31 cellular contexts compared by ENCODE assay signal in genomic region chr14:91607322-91608047, GRCh38.
"Had no signal": no experiment of that assay in that cellular context is flagged by ENCODE, and none has a peak within 500 bp of the region (broad histone marks: within the 10 kb centered on the region; RNA-seq: fewer than 3 reads in every experiment).

No MANE protein-coding gene starts in this region.

- H3K4me3 ChIP-seq: ascending aorta, cardiac muscle cell, colonic mucosa, gastrocnemius medialis, lower lobe of right lung, neural progenitor cell, spleen, thoracic aorta, vagina had no signal

- H3K9me3 ChIP-seq: ascending aorta, colonic mucosa, gastrocnemius medialis, lower lobe of right lung, spleen, thoracic aorta, vagina had no signal

- H3K9me3 Mint-ChIP-seq: activated naive CD4-positive, alpha-beta T cell treated with anti-CD3 and anti-CD28 coated beads for 36 hours; activated naive CD8-positive, alpha-beta T cell treated with anti-CD3 and anti-CD28 coated beads, Interleukin-2, amount 10 ng/mL, durations not matched to agents 7 days and 5 days; brain; effector memory CD8-positive, alpha-beta T cell; immature natural killer cell; naive thymus-derived CD8-positive, alpha-beta T cell; neural progenitor cell; T-helper 1 cell treated with Interleukin-12 subunit alpha and Interleukin-12 subunit beta and Interleukin-4 antibody, amounts not matched to agents 30 μg/mL and 1 μg/mL, for 36 hours; type B pancreatic cell had no signal

- H3K27ac Mint-ChIP-seq: activated naive CD4-positive, alpha-beta T cell treated with anti-CD3 and anti-CD28 coated beads for 36 hours; activated naive CD8-positive, alpha-beta T cell treated with anti-CD3 and anti-CD28 coated beads, Interleukin-2, amount 10 ng/mL, durations not matched to agents 7 days and 5 days; brain; effector memory CD8-positive, alpha-beta T cell; immature natural killer cell; naive thymus-derived CD8-positive, alpha-beta T cell; neural progenitor cell; T-helper 1 cell treated with Interleukin-12 subunit alpha and Interleukin-12 subunit beta and Interleukin-4 antibody, amounts not matched to agents 30 μg/mL and 1 μg/mL, for 36 hours; type B pancreatic cell had no signal

- H3K36me3 ChIP-seq: ascending aorta, cardiac muscle cell, colonic mucosa, gastrocnemius medialis, lower lobe of right lung, neural progenitor cell, spleen, thoracic aorta, vagina had no signal

- H2AFZ ChIP-seq: neural progenitor cell had no signal

- H3K4me1 ChIP-seq: ascending aorta, colonic mucosa, gastrocnemius medialis, lower lobe of right lung, neural progenitor cell, spleen, vagina had no signal

- H3K4me1 Mint-ChIP-seq: activated naive CD8-positive, alpha-beta T cell treated with anti-CD3 and anti-CD28 coated beads, Interleukin-2, amount 10 ng/mL, durations not matched to agents 7 days and 5 days; brain; immature natural killer cell; naive thymus-derived CD8-positive, alpha-beta T cell; neural progenitor cell had no signal

- H3K27me3 ChIP-seq: ascending aorta, cardiac muscle cell, colonic mucosa, gastrocnemius medialis, neural progenitor cell, spleen, vagina had no signal

- H3K27me3 Mint-ChIP-seq: effector memory CD8-positive, alpha-beta T cell had no signal

- H3K27ac ChIP-seq: ascending aorta, cardiac muscle cell, colonic mucosa, gastrocnemius medialis, lower lobe of right lung, neural progenitor cell, spleen, thoracic aorta, vagina, VCaP had no signal

- H3K4me2 ChIP-seq: neural progenitor cell had no signal

- H3K4me3 Mint-ChIP-seq: activated naive CD4-positive, alpha-beta T cell treated with anti-CD3 and anti-CD28 coated beads for 36 hours; activated naive CD8-positive, alpha-beta T cell treated with anti-CD3 and anti-CD28 coated beads, Interleukin-2, amount 10 ng/mL, durations not matched to agents 7 days and 5 days; brain; effector memory CD8-positive, alpha-beta T cell; immature natural killer cell; naive thymus-derived CD8-positive, alpha-beta T cell; neural progenitor cell; T-helper 1 cell treated with Interleukin-12 subunit alpha and Interleukin-12 subunit beta and Interleukin-4 antibody, amounts not matched to agents 30 μg/mL and 1 μg/mL, for 36 hours; type B pancreatic cell had no signal

- H3K36me3 Mint-ChIP-seq: brain, neural progenitor cell, type B pancreatic cell had no signal

- ATAC-seq: activated CD4-positive, CD25-positive, alpha-beta regulatory T cell treated with anti-CD3 and anti-CD28 coated beads, Interleukin-2, amount 50 U/mL, for 24 hours; effector memory CD8-positive, alpha-beta T cell; gastrocnemius medialis; lower lobe of right lung; naive thymus-derived CD8-positive, alpha-beta T cell; right cardiac atrium; stimulated activated naive CD8-positive, alpha-beta T cell treated with anti-CD3 and anti-CD28 coated beads, Interleukin-15, Interleukin-2, amounts not matched to agents 100 U/mL and 50 U/mL, for 24 hours had no signal

- DNase-seq: activated CD4-positive, alpha-beta T cell treated with anti-CD3 and anti-CD28 coated beads for 48 hours; activated CD4-positive, alpha-beta T cell treated with anti-CD3 and anti-CD28 coated beads, Interleukin-2, amount 50 U/mL, for 48 hours; activated CD8-positive, alpha-beta memory T cell treated with anti-CD3 and anti-CD28 coated beads for 24 hours; activated effector memory CD4-positive, alpha-beta T cell treated with anti-CD3 and anti-CD28 coated beads, Interleukin-2, amount 50 U/mL, for 16 hours; activated naive CD4-positive, alpha-beta T cell treated with anti-CD3 and anti-CD28 coated beads for 36 hours; activated naive CD8-positive, alpha-beta T cell treated with anti-CD3 and anti-CD28 coated beads, Interleukin-2, amount 10 ng/mL, durations not matched to agents 7 days and 5 days; cerebellar nuclear complex; colonic mucosa; effector memory CD8-positive, alpha-beta T cell; gastrocnemius medialis; glutamatergic neuron; immature natural killer cell; lower lobe of right lung; mesenchymal stem cell; naive thymus-derived CD8-positive, alpha-beta T cell; occipital lobe; posterior cingulate gyrus; right cardiac atrium; spleen; stimulated activated naive CD8-positive, alpha-beta T cell treated with anti-CD3 and anti-CD28 coated beads, Interleukin-15, Interleukin-2, amounts not matched to agents 100 U/mL and 50 U/mL, for 24 hours; T-helper 9 cell had no signal

- H3K9ac ChIP-seq: neural progenitor cell had no signal
